Comparison of ENCODE assay signal across 13 cellular contexts in the genomic region with DNA sequence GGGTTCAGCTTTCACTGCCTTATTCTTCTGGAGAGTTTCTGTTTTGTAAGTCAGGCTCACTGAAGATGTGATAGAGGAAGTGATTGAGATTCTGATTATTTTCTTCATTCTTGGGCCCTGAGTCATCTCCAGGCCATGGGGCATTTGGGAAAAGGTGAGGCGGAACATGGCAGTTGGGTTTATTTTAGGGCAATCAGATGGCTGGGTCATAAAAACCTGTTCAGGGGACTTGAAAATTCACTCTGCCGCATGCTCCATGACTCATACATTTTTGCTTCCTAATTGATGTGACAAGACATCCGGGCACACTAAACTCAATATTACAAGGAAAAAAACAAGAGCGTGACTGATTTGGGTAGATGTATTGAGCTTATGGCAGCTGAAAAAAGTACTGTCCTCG.
DNase-seq lines count a peak whose midpoint lies in the region; ATAC-seq, FAIRE-seq and TF ChIP-seq lines count a peak whose summit lies in the region.
"Had no signal": no experiment of that assay in that cellular context is flagged by ENCODE, and none has a peak within 500 bp of the region (broad histone marks: within the 10 kb centered on the region; RNA-seq: fewer than 3 reads in every experiment).

No MANE protein-coding gene starts in this region.

- peaks cover 59% of the 10 kb centered on the region for H3K4me1 Mint-ChIP-seq in dendritic cell treated with granulocyte-macrophage colony-stimulating factor and Interleukin-4, amounts not matched to agents 40 ng/mL and 50 ng/mL, for 4 days (ENCODE audit: low read depth)

- TF ChIP-seq CTCF in D721Med (IDR thresholded peaks at IDR 0.05; ENCODE audit: insufficient read depth, missing control alignments) (no peak), tibial nerve (IDR thresholded peaks at IDR 0.05) (no peak)

- no peaks in the 10 kb centered on the region for H3K36me3 Mint-ChIP-seq in dendritic cell treated with granulocyte-macrophage colony-stimulating factor and Interleukin-4, amounts not matched to agents 40 ng/mL and 50 ng/mL, for 4 days (ENCODE audit: low read depth)

- no peaks in the 10 kb centered on the region for H3K9me3 ChIP-seq in tibial nerve

- WGBS in tibial nerve, 2 donors: 59% methylated on average over 5 of the region's 5 CpGs

- ATAC-seq in GM18520 (IDR thresholded peaks at IDR 0.05; ENCODE audit: unreplicated experiment): no peak

- H3K4me3 Mint-ChIP-seq in dendritic cell treated with granulocyte-macrophage colony-stimulating factor and Interleukin-4, amounts not matched to agents 40 ng/mL and 50 ng/mL, for 4 days: no peak overlapping the region
- H3K4me3 Mint-ChIP-seq: activated naive CD4-positive, alpha-beta T cell treated with anti-CD3 and anti-CD28 coated beads for 36 hours; T-helper 2 cell treated with Interferon-gamma antibody and Interleukin-4, amounts not matched to agents 5 μg/mL and 100 μg/mL, for 36 hours had no signal

- no peaks in the 10 kb centered on the region for H3K27me3 Mint-ChIP-seq in dendritic cell treated with granulocyte-macrophage colony-stimulating factor and Interleukin-4, amounts not matched to agents 40 ng/mL and 50 ng/mL, for 4 days

- no peak overlapping the region for H3K4me3 ChIP-seq in tibial nerve

- TF ChIP-seq POLR2A in tibial nerve (IDR thresholded peaks at IDR 0.05): no peak

- no peaks in the 10 kb centered on the region for H3K27me3 ChIP-seq in tibial nerve

- no peak overlapping the region for H3K27ac ChIP-seq in tibial nerve

- intact Hi-C loops in dendritic cell treated with granulocyte-macrophage colony-stimulating factor and Interleukin-4, amounts not matched to agents 40 ng/mL and 50 ng/mL, for 4 days (cut with micrococcal nuclease): no loop called here

- DNase-seq in DMS53 treated with DMSO at 0.1 percent for 48 hours (lab: John Stamatoyannopoulos, UW; ENCODE audit: unreplicated experiment) (peak; percentile 21), NOMO-1 treated with dmso at 0.1 percent for 144 hours (lab: John Stamatoyannopoulos, UW; ENCODE audit: unreplicated experiment) (peak; percentile 64), mucosa of gallbladder (ENCODE audit: low spot score) (peak; percentile 51), D721Med (ENCODE audit: insufficient read length, low spot score) (no peak), iPS-NIHi7 (ENCODE audit: extremely low spot score) (no peak), tibial nerve (ENCODE audit: low spot score in 2 of 2) (no peak)
- DNase-seq: activated naive CD4-positive, alpha-beta T cell treated with anti-CD3 and anti-CD28 coated beads for 36 hours; NCI-H2081 treated with DMSO at 0.1 percent for 48 hours; retina; stimulated activated naive CD4-positive, alpha-beta T cell treated with Interleukin-2 at 50 U/mL for 16 hours had no signal

- no peak for FAIRE-seq in D721Med (lab: Jason Lieb, UNC)

- peaks cover 0 to 20% (median 15%) of the 10 kb centered on the region in 4 donors for H3K4me1 ChIP-seq in tibial nerve

- peak in 1 of 2 donors; percentile 42 for TF ChIP-seq EP300 in tibial nerve (IDR thresholded peaks at IDR 0.05)

- H3K36me3 ChIP-seq in tibial nerve: no peaks in the 10 kb centered on the region

- no peaks in the 10 kb centered on the region for H3K9me3 Mint-ChIP-seq in dendritic cell treated with granulocyte-macrophage colony-stimulating factor and Interleukin-4, amounts not matched to agents 40 ng/mL and 50 ng/mL, for 4 days
- H3K9me3 Mint-ChIP-seq: activated naive CD4-positive, alpha-beta T cell treated with anti-CD3 and anti-CD28 coated beads for 36 hours had no signal

- peak overlapping the region; percentile 74 for H3K27ac Mint-ChIP-seq in dendritic cell treated with granulocyte-macrophage colony-stimulating factor and Interleukin-4, amounts not matched to agents 40 ng/mL and 50 ng/mL, for 4 days
- H3K27ac Mint-ChIP-seq: activated naive CD4-positive, alpha-beta T cell treated with anti-CD3 and anti-CD28 coated beads for 36 hours; T-helper 2 cell treated with Interferon-gamma antibody and Interleukin-4, amounts not matched to agents 5 μg/mL and 100 μg/mL, for 36 hours had no signal

Comparison
In these comparisons a context has a peak if more than half of its experiments do, and no peak if none do; other contexts are left out.
1. DNase-seq: peak in DMS53 treated with DMSO at 0.1 percent for 48 hours (single experiment), NOMO-1 treated with dmso at 0.1 percent for 144 hours (single experiment) and mucosa of gallbladder (single experiment); none in D721Med (single experiment), iPS-NIHi7 (single experiment) and tibial nerve (0 of 2).